In the genomic region with DNA sequence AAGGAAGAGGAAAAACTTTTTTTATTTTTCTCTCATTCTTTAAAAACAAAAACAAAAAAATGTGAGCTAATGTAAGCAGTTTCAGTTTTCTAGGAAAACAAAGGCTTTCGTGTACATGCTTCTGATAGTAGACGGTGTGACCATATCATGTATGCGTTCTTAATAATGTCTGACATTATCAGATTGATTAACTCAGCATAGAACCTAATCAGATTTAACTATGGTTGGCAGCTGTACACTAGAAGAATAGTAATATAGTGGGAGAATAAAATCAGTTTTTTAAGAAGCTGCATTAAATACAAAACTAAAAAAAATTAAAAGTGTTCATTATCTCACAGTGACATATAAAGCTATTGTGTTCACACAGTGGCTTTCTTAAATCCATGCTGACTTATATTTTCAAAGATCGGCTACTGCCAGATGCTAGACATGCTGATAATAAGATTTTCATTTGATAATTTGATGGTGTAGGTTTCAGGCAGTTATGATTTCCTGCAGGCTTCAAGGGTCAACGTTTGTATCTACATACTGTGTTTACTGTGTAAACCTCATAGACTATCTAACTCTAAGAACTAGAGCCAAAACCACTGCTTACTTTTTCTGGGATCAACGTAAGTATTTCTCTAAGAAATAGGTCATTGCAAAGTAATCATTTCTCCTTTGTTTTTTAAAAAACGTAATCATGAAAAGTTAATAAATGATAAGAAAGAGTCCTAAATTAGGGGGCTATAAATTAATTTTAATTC, we compare ENCODE assay signal across 22 cellular contexts.
"Had no signal": no experiment of that assay in that cellular context is flagged by ENCODE, and none has a peak within 500 bp of the region (broad histone marks: within the 10 kb centered on the region; RNA-seq: fewer than 3 reads in every experiment).

No MANE protein-coding gene starts in this region.

- H3K27me3 ChIP-seq: colonic mucosa, dorsolateral prefrontal cortex, left lung, neural progenitor cell, vagina had no signal

- H3K36me3 ChIP-seq: colonic mucosa, left lung, neural progenitor cell, prostate gland, thoracic aorta, vagina had no signal

- H3K4me3 ChIP-seq: colonic mucosa, left lung, neural progenitor cell, prostate gland, thoracic aorta, vagina had no signal

- H3K9me3 ChIP-seq: colonic mucosa, prostate gland, thoracic aorta, vagina had no signal

- H3K4me1 ChIP-seq: colonic mucosa, left lung, prostate gland, vagina had no signal

- H3K27ac ChIP-seq: colonic mucosa, left lung, neural progenitor cell, prostate gland, thoracic aorta, vagina had no signal

- ATAC-seq: activated T-cell treated with anti-CD3 and anti-CD28 coated beads, Interleukin-2, amount 50 U/mL, for 72 hours; effector memory CD8-positive, alpha-beta T cell; esophagus mucosa; left lung; naive thymus-derived CD4-positive, alpha-beta T cell had no signal

- DNase-seq: activated CD4-positive, alpha-beta memory T cell treated with anti-CD3 and anti-CD28 coated beads, Interleukin-2, amount 10 ng/mL, durations not matched to agents 7 days and 5 days; activated CD4-positive, alpha-beta T cell treated with anti-CD3 and anti-CD28 coated beads for 48 hours; activated effector memory CD4-positive, alpha-beta T cell treated with anti-CD3 and anti-CD28 coated beads, Interleukin-2, amount 50 U/mL, for 16 hours; activated naive CD4-positive, alpha-beta T cell treated with anti-CD3 and anti-CD28 coated beads, Interleukin-2, amount 10 ng/mL, durations not matched to agents 7 days and 5 days; activated T-cell treated with anti-CD3 and anti-CD28 coated beads, Interleukin-2, amount 50 U/mL, for 72 hours; amygdala; colonic mucosa; dorsolateral prefrontal cortex; effector memory CD8-positive, alpha-beta T cell; foreskin melanocyte; immature natural killer cell; left lung; naive thymus-derived CD4-positive, alpha-beta T cell; stimulated activated CD4-positive, alpha-beta T cell treated with anti-CD3 and anti-CD28 coated beads, Interleukin-4, amount 100 ng/mL, for 24 hours; stimulated activated naive CD4-positive, alpha-beta T cell treated with Interleukin-2 at 50 U/mL for 16 hours had no signal

- FAIRE-seq: bronchial epithelial cell, endothelial cell of umbilical vein had no signal

- H3K4me2 ChIP-seq: neural progenitor cell had no signal
